8 cellular contexts compared by ENCODE assay signal in the genomic region with DNA sequence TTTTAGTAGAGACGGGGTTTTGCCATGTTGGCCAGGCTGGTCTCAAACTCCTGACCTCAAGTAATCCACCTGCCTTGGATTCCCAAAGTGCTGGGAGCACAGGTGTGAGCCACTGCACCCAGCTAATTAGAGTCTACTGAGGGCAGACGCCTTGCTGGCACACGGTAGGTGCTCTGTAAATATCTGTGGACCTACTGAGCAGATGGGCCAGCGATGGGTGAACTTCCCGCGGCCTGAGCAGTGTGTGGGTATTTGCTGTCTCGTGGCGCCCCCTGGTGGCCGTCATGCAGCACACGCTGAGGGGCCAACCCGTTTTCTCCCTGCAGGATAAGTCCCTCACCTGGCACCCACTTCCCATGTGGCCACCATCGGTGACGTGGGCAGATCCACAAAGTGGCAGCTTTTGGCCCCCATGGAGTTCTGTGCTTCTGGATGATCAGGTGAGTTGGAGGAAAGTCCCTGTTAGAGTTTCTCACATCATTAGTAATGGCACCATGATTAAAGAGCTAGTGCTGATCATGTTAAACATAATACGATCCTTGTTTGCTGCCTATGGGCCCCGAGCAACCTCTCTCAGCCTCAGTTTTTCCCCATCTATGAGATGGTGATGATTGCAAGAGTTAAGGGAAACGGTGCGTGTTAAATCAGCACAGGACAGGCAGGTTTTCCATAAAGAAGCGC. TPM values are rescaled to one million over a fixed set of nuclear protein-coding genes. Genes with fewer than 3 reads are reported as not detected.
DNase-seq lines count a peak whose midpoint lies in the region; ATAC-seq and TF ChIP-seq lines count a peak whose summit lies in the region.

No MANE protein-coding gene starts in this region.

- POLR2A ChIA-PET in HEK293T (lab: Yijun Ruan, JAX), result no interaction called here

- TF ChIP-seq CTCF in Calu3 (IDR thresholded peaks at IDR 0.05; ENCODE audit: unreplicated experiment), result peak; percentile 95

- peaks cover 9% of the 10 kb centered on the region for H3K27me3 Mint-ChIP-seq in Calu3 (ENCODE audit: unreplicated experiment)
- no peaks in the 10 kb centered on the region for H3K27me3 Mint-ChIP-seq in central memory CD8-positive, alpha-beta T cell

- CTCF ChIA-PET in Calu3 (lab: Charles Lee) (interaction anchor here (0.5 to 1.5 kb wide), 12 partner anchors 12 to 348 kb away, joined by 3 to 10 read pairs (median 4); no protein-coding TSS in a partner anchor), HEK293T (lab: Yijun Ruan, JAX) (interaction anchor here (0.6 to 3.4 kb wide), 19 partner anchors 8 to 476 kb away, joined by 3 to 22 read pairs (median 4); no protein-coding TSS in a partner anchor)

- ATAC-seq in central memory CD8-positive, alpha-beta T cell (replicated peaks; ENCODE audit: extremely low read depth, poor library complexity, severe bottlenecking), result peak; percentile 92
- no peak for ATAC-seq in HG03097 (IDR thresholded peaks at IDR 0.05; ENCODE audit: low FRiP score, unreplicated experiment)

- no peaks in the 10 kb centered on the region for H3K4me1 Mint-ChIP-seq in Calu3 (ENCODE audit: low read depth, unreplicated experiment)
- peaks cover 4% of the 10 kb centered on the region for H3K4me1 Mint-ChIP-seq in central memory CD8-positive, alpha-beta T cell

- intact Hi-C loops in Calu3 (cut with micrococcal nuclease; ENCODE audit: unreplicated experiment), result loop anchor here (1.0 kb wide), 2 partner anchors 216 to 348 kb away; no protein-coding TSS in a partner anchor

- DNase-seq in Calu3 (peak; percentile 88), HEK293T (ENCODE audit: extremely low spot score) (peak; percentile 85), NCI-H2227 (lab: John Stamatoyannopoulos, UW; ENCODE audit: unreplicated experiment) (peak; percentile 71), kidney tubule cell (ENCODE audit: low spot score) (peak; percentile 83)
- peak; percentile 67 to 78 for DNase-seq in activated CD4-positive, alpha-beta T cell treated with anti-CD3 and anti-CD28 coated beads for 24 hours (ENCODE audit: low read depth in 2 of 2)
- DNase-seq in central memory CD8-positive, alpha-beta T cell (ENCODE audit: low spot score in 2 of 2), result peak; percentile 51 to 66
- DNase-seq in stimulated activated CD4-positive, alpha-beta T cell treated with anti-CD3 and anti-CD28 coated beads, Interleukin-2, amount 100 ng/mL, for 48 hours, result peak; percentile 73 to 83

- H3K9me3 Mint-ChIP-seq in Calu3 (ENCODE audit: low read depth, unreplicated experiment), result peaks cover 4% of the 10 kb centered on the region
- no peaks in the 10 kb centered on the region for H3K9me3 Mint-ChIP-seq in central memory CD8-positive, alpha-beta T cell

- H3K27ac Mint-ChIP-seq in Calu3 (ENCODE audit: unreplicated experiment), result no peak overlapping the region
- no peak overlapping the region for H3K27ac Mint-ChIP-seq in central memory CD8-positive, alpha-beta T cell (ENCODE audit: low read depth)

- no TSS peak for BruUV-seq in Calu3 (replicated peaks; lab: Mats Ljungman, UMichigan)

- H3K4me3 Mint-ChIP-seq in Calu3 (ENCODE audit: low read depth, unreplicated experiment), result no peak overlapping the region
- H3K4me3 Mint-ChIP-seq in central memory CD8-positive, alpha-beta T cell, result no peak overlapping the region

- H3K36me3 Mint-ChIP-seq in Calu3 (ENCODE audit: insufficient read depth, unreplicated experiment), result peaks cover 45% of the 10 kb centered on the region
- H3K36me3 Mint-ChIP-seq in central memory CD8-positive, alpha-beta T cell (ENCODE audit: insufficient read depth), result peaks cover 15% of the 10 kb centered on the region

TF ChIP-seq in HEK293T, 16 proteins besides CTCF, POLR2A, EP300 and RAD21:
- no peak for TF ChIP-seq TARDBP (IDR thresholded peaks at IDR 0.05)
- TF ChIP-seq FOXK2 (IDR thresholded peaks at IDR 0.05), result no peak
- no peak for TF ChIP-seq CTBP1 (IDR thresholded peaks at IDR 0.05; ENCODE audit: borderline replicate concordance)
- TF ChIP-seq L3MBTL2 (conservative IDR thresholded peaks at IDR 0.05), result no peak
- no peak for TF ChIP-seq SUZ12 (IDR thresholded peaks at IDR 0.05)
- TF ChIP-seq, protein P1, sequence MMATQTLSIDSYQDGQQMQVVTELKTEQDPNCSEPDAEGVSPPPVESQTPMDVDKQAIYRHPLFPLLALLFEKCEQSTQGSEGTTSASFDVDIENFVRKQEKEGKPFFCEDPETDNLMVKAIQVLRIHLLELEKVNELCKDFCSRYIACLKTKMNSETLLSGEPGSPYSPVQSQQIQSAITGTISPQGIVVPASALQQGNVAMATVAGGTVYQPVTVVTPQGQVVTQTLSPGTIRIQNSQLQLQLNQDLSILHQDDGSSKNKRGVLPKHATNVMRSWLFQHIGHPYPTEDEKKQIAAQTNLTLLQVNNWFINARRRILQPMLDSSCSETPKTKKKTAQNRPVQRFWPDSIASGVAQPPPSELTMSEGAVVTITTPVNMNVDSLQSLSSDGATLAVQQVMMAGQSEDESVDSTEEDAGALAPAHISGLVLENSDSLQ (IDR thresholded peaks at IDR 0.05), result no peak
- no peak for TF ChIP-seq ZNF384 (IDR thresholded peaks at IDR 0.05)
- no peak for TF ChIP-seq FOXM1 (IDR thresholded peaks at IDR 0.05; ENCODE audit: borderline replicate concordance)
- TF ChIP-seq HDGF (IDR thresholded peaks at IDR 0.05; ENCODE audit: borderline replicate concordance), result no peak
- TF ChIP-seq LEF1 (IDR thresholded peaks at IDR 0.05; ENCODE audit: borderline replicate concordance), result no peak
- no peak for TF ChIP-seq BHLHE40 (IDR thresholded peaks at IDR 0.05; ENCODE audit: borderline replicate concordance)
- TF ChIP-seq ELF4 (IDR thresholded peaks at IDR 0.05), result no peak

RNA-seq across cellular contexts. Expression of a gene that starts 40.7 kb away (rescaled TPM):
- 100 and 109 TPM in 2 replicates for total RNA-seq in Calu3 (2022)

RNA-seq across cellular contexts. Expression of a gene that starts 57.0 kb away (rescaled TPM):
- total RNA-seq in Calu3 (2022), result 12.4 and 15.1 TPM in 2 replicates
